ENCODE assay signal across 8 cellular contexts in genomic region chr2:191691016-191691725, GRCh38. TPM values are rescaled to one million over a fixed set of nuclear protein-coding genes. Genes with fewer than 3 reads are reported as not detected.
DNase-seq lines count a peak whose midpoint lies in the region; ATAC-seq, FAIRE-seq and TF ChIP-seq lines count a peak whose summit lies in the region.

No MANE protein-coding gene starts in this region.

- FAIRE-seq in RCC 7860 (lab: Jason Lieb, UNC): peak; percentile 86

- no peak overlapping the region for H2AFZ ChIP-seq in hepatocyte

- peaks cover 43% of the 10 kb centered on the region for H3K36me3 Mint-ChIP-seq in activated CD4-positive, alpha-beta T cell treated with anti-CD3 and anti-CD28 coated beads for 36 hours (ENCODE audit: low read depth)

- peak; percentile 58 for DNase-seq in activated CD4-positive, alpha-beta T cell treated with anti-CD3 and anti-CD28 coated beads for 36 hours
- no peak for DNase-seq in activated CD4-positive, alpha-beta T cell treated with anti-CD3 and anti-CD28 coated beads for 1 hour
- DNase-seq in HL-60 (ENCODE audit: low read depth in 1 of 2, low spot score in 1 of 2): peak; percentile 41 to 61
- DNase-seq in RCC 7860 (ENCODE audit: low spot score): peak; percentile 66
- DNase-seq in astrocyte of the hippocampus (ENCODE audit: low read depth, low spot score): peak; percentile 86
- DNase-seq in hepatocyte (ENCODE audit: low spot score): peak; percentile 82
- peak; percentile 60 for DNase-seq in stimulated activated CD4-positive, alpha-beta T cell treated with anti-CD3 and anti-CD28 coated beads, Interleukin-4, amount 100 ng/mL, for 24 hours

- H3K27me3 ChIP-seq in HL-60 (ENCODE audit: insufficient read depth, poor library complexity, severe bottlenecking): no peaks in the 10 kb centered on the region
- H3K27me3 ChIP-seq in hepatocyte: no peaks in the 10 kb centered on the region

- peak overlapping the region; percentile 25 for H3K4me3 Mint-ChIP-seq in activated CD4-positive, alpha-beta T cell treated with anti-CD3 and anti-CD28 coated beads for 36 hours

- H3K27ac Mint-ChIP-seq in activated CD4-positive, alpha-beta T cell treated with anti-CD3 and anti-CD28 coated beads for 36 hours: peak overlapping the region; percentile 77

- TF ChIP-seq CTCF in HL-60 (IDR thresholded peaks at IDR 0.05; ENCODE audit: insufficient read depth, low read length) (peak; percentile 74), hepatocyte (IDR thresholded peaks at IDR 0.05; ENCODE audit: poor library complexity) (peak; percentile 79)

- H3K4me3 ChIP-seq in HL-60 (replicated peaks; ENCODE audit: insufficient read depth, low read length) (no peak overlapping the region), hepatocyte (no peak overlapping the region)

- CTCF ChIA-PET in activated CD4-positive, alpha-beta T cell treated with anti-CD3 and anti-CD28 coated beads for 36 hours (lab: Charles Lee): interaction anchor here (0.6 to 2.8 kb wide), 20 partner anchors 10 to 471 kb away, joined by 3 to 41 read pairs (median 4); no protein-coding TSS in a partner anchor

- H3K4me1 ChIP-seq in hepatocyte (ENCODE audit: insufficient read depth): peaks cover 8% of the 10 kb centered on the region

- H4K20me1 ChIP-seq in hepatocyte (ENCODE audit: insufficient read depth, poor library complexity, severe bottlenecking): no peaks in the 10 kb centered on the region

- H3K9me3 ChIP-seq in hepatocyte (ENCODE audit: low read depth): no peaks in the 10 kb centered on the region

- H3K4me1 Mint-ChIP-seq in activated CD4-positive, alpha-beta T cell treated with anti-CD3 and anti-CD28 coated beads for 36 hours: peaks cover 56% of the 10 kb centered on the region

- WGBS in hepatocyte (ENCODE audit: low lambda C conversion rate, missing lambda C conversion rate): 25% methylated on average over 5 of the region's 5 CpGs

- POLR2A ChIA-PET in activated CD4-positive, alpha-beta T cell treated with anti-CD3 and anti-CD28 coated beads for 36 hours (lab: Charles Lee): no interaction called here

- no peaks in the 10 kb centered on the region for H3K9me3 Mint-ChIP-seq in activated CD4-positive, alpha-beta T cell treated with anti-CD3 and anti-CD28 coated beads for 36 hours (ENCODE audit: low read depth)

- H3K27ac ChIP-seq in HL-60 (replicated peaks) (no peak overlapping the region; the same call in 1 of the 2 replicates), hepatocyte (peak overlapping the region; percentile 2)

- no peaks in the 10 kb centered on the region for H3K36me3 ChIP-seq in hepatocyte (replicated peaks; ENCODE audit: insufficient read depth, low read depth)

- no peaks in the 10 kb centered on the region for H3K9me2 ChIP-seq in hepatocyte (replicated peaks; ENCODE audit: insufficient read depth)

- intact Hi-C loops in activated CD4-positive, alpha-beta T cell treated with anti-CD3 and anti-CD28 coated beads for 36 hours (cut with DNase I, micrococcal nuclease): loop anchor here (1.0 to 2.0 kb wide), 4 partner anchors 54 to 136 kb away; no protein-coding TSS in a partner anchor

- H3K4me2 ChIP-seq in hepatocyte: no peak overlapping the region

- H3K79me2 ChIP-seq in hepatocyte: no peaks in the 10 kb centered on the region

- no peaks in the 10 kb centered on the region for H3K27me3 Mint-ChIP-seq in activated CD4-positive, alpha-beta T cell treated with anti-CD3 and anti-CD28 coated beads for 36 hours

- ATAC-seq in activated CD4-positive, alpha-beta T cell treated with anti-CD3 and anti-CD28 coated beads for 36 hours: peak; percentile 43
- ATAC-seq in GM21447 (IDR thresholded peaks at IDR 0.05; ENCODE audit: unreplicated experiment): peak; percentile 79

RNA-seq across cellular contexts. Expression of gene NABP1, which starts 13.2 kb away (rescaled TPM):
- total RNA-seq in activated CD4-positive, alpha-beta T cell treated with anti-CD3 and anti-CD28 coated beads for 36 hours: 10 to 100 TPM; 52.4 to 53.9 TPM
- 36.1 and 40.0 TPM in 2 replicates for total RNA-seq in hepatocyte
- 19.6 and 27.2 TPM in 2 replicates for polyA plus RNA-seq in hepatocyte
